8 cellular contexts compared by ENCODE assay signal in genomic region chr10:110528998-110529524, GRCh38. TPM values are rescaled to one million over a fixed set of nuclear protein-coding genes. Genes with fewer than 3 reads are reported as not detected.
DNase-seq lines count a peak whose midpoint lies in the region; ATAC-seq, FAIRE-seq and TF ChIP-seq lines count a peak whose summit lies in the region.
"Not testable (repeated sequence)": the region's sequence is repeated elsewhere in the genome, so short reads cannot be mapped to it uniquely, and the experiment has no call there.

No MANE protein-coding gene starts in this region.

- H3K36me3 Mint-ChIP-seq in natural killer cell, result not testable (repeated sequence)

- not testable (repeated sequence) for H3K9me3 Mint-ChIP-seq in natural killer cell

- peak overlapping the region; percentile 48 to 74 (median 63) for H3K4me2 ChIP-seq in BLaER1 treated with 17β-estradiol and CSF1 and Interleukin-3, amounts not matched to agents 10 nM and 100 nM
- peak overlapping the region; percentile 32; the same call in 1 of the 2 replicates for H3K4me2 ChIP-seq in GM12878 (ENCODE audit: control insufficient read depth, insufficient read depth)

- FAIRE-seq in GM12878 (lab: Jason Lieb, UNC), result peak; percentile 86

- not testable (repeated sequence) for TF ChIP-seq CTCF in GM12878 (IDR thresholded peaks at IDR 0.05 in 2 of 3, conservative IDR thresholded peaks at IDR 0.05 in 1 of 3; ENCODE audit: control insufficient read depth in 2 of 3, extremely low read depth in 1 of 3, insufficient read depth in 1 of 3, low read depth in 3 of 3, low read length in 3 of 3); natural killer cell (IDR thresholded peaks at IDR 0.05)

- SMC1A ChIA-PET in GM12878 (lab: Charles Lee; ENCODE audit: uncharacterized antibody, unreplicated experiment), result interaction anchor here (0.7 to 3.6 kb wide), 14 partner anchors 10 to 195 kb away, joined by 3 to 44 read pairs (median 5); no protein-coding TSS in a partner anchor

- peak; percentile 87 for ATAC-seq in GM18858 (IDR thresholded peaks at IDR 0.05; ENCODE audit: unreplicated experiment)
- ATAC-seq in GM21526 (IDR thresholded peaks at IDR 0.05; ENCODE audit: low FRiP score, unreplicated experiment), result peak; percentile 57
- ATAC-seq in HG02973 (IDR thresholded peaks at IDR 0.05; ENCODE audit: unreplicated experiment), result peak; percentile 65
- ATAC-seq in GM12878, result peak; percentile 75
- ATAC-seq in natural killer cell, result peak; percentile 31 to 58 (median 43)

- BruUV-seq in GM12878 (replicated peaks; lab: Mats Ljungman, UMichigan), result not testable (repeated sequence)

- RAD21 ChIA-PET in GM12878 (lab: Charles Lee; ENCODE audit: unreplicated experiment), result interaction anchor here (0.6 to 2.2 kb wide), 17 partner anchors 13 to 224 kb away, joined by 3 to 18 read pairs (median 4); partner anchors contain the start of gene SMNDC1

- intact Hi-C loops in GM12878 (cut with micrococcal nuclease; ENCODE audit: unreplicated experiment) (loop anchor here (1.0 kb wide), 2 partner anchors 25 to 141 kb away; no protein-coding TSS in a partner anchor), natural killer cell (cut with micrococcal nuclease) (loop anchor here (1.0 kb wide), 1 partner anchor 25 kb away; no protein-coding TSS in a partner anchor)

- 44% methylated on average over 8 of the region's 8 CpGs for WGBS in GM12878 (ENCODE audit: insufficient coverage, insufficient replicate concordance, low lambda C conversion rate, missing lambda C conversion rate)

- not testable (repeated sequence) for H3K4me3 ChIP-seq in BLaER1 treated with 17β-estradiol and CSF1 and Interleukin-3, amounts not matched to agents 10 nM and 100 nM
- H3K4me3 ChIP-seq in GM12878, result peak overlapping the region; percentile 8; the same call in 1 of the 2 replicates

- H3K27ac ChIP-seq in BLaER1 treated with 17β-estradiol and CSF1 and Interleukin-3, amounts not matched to agents 10 nM and 100 nM, result not testable (repeated sequence)
- H3K27ac ChIP-seq in GM12878 (ENCODE audit: control insufficient read depth, insufficient read depth), result peak overlapping the region; percentile 27; the same call in 1 of the 2 replicates

- in situ Hi-C loops in GM12878 (cut with MboI), result not testable (repeated sequence)

- TF ChIP-seq POLR2A in GM12878 (IDR thresholded peaks at IDR 0.05; ENCODE audit: low read depth, low read length), result not testable (repeated sequence)

- H3K36me3 ChIP-seq in BLaER1 treated with 17β-estradiol and CSF1 and Interleukin-3, amounts not matched to agents 10 nM and 100 nM; GM12878 (ENCODE audit: control insufficient read depth in 2 of 2, insufficient read depth in 2 of 2, low read length in 1 of 2): not testable (repeated sequence)

- DNase-seq in HT1080 (ENCODE audit: low read depth), result peak; percentile 67
- peak; percentile 47 for DNase-seq in activated CD4-positive, alpha-beta T cell treated with anti-CD3 and anti-CD28 coated beads for 48 hours
- peak; percentile 80 for DNase-seq in GM12878 (ENCODE audit: low read depth, low spot score)
- not testable (repeated sequence) for DNase-seq in natural killer cell

- H3K27me3 ChIP-seq in BLaER1 treated with 17β-estradiol and CSF1 and Interleukin-3, amounts not matched to agents 10 nM and 100 nM, result peaks cover 4 to 10% (median 8%) of the 10 kb centered on the region in 11 experiments; a peak in 14 of 22 replicates
- not testable (repeated sequence) for H3K27me3 ChIP-seq in GM12878 (replicated peaks in 1 of 2; ENCODE audit: control insufficient read depth in 2 of 2, insufficient read depth in 2 of 2, low read length in 1 of 2)

- not testable (repeated sequence) for H2AFZ ChIP-seq in GM12878 (ENCODE audit: control insufficient read depth, low read depth, low read length)

- H3K27ac Mint-ChIP-seq in natural killer cell, result peak overlapping the region; percentile 43 to 54

- H3K27me3 Mint-ChIP-seq in natural killer cell (ENCODE audit: low read depth in 2 of 2), result not testable (repeated sequence)

- CTCF ChIA-PET in GM12878 (lab: Yijun Ruan, JAX), result interaction anchor here (0.6 to 1.6 kb wide), 15 partner anchors 11 to 474 kb away, joined by 3 to 10 read pairs (median 3); no protein-coding TSS in a partner anchor

- peaks cover 27 to 28% of the 10 kb centered on the region in 2 donors for H3K4me1 Mint-ChIP-seq in natural killer cell

- peak; percentile 38 to 71; a peak in 3 of 4 replicates for TF ChIP-seq EP300 in GM12878 (IDR thresholded peaks at IDR 0.05; ENCODE audit: borderline replicate concordance in 1 of 2, control insufficient read depth in 1 of 2, low read depth in 2 of 2, low read length in 2 of 2)

- H3K9me3 ChIP-seq in BLaER1 treated with 17β-estradiol and CSF1 and Interleukin-3, amounts not matched to agents 10 nM and 100 nM (replicated peaks in 1 of 11); GM12878 (replicated peaks; ENCODE audit: control insufficient read depth, insufficient read depth, low read length): not testable (repeated sequence)

- H4K20me1 ChIP-seq in BLaER1 treated with 17β-estradiol and CSF1 and Interleukin-3, amounts not matched to agents 10 nM and 100 nM; GM12878 (ENCODE audit: control insufficient read depth, insufficient read depth): not testable (repeated sequence)

- not testable (repeated sequence) for TF ChIP-seq RAD21 in GM12878 (IDR thresholded peaks at IDR 0.05; ENCODE audit: insufficient read depth, low read depth, low read length)

- not testable (repeated sequence) for H3K79me2 ChIP-seq in GM12878 (ENCODE audit: control insufficient read depth, insufficient read depth, low read length)

- not testable (repeated sequence) for H3K4me3 Mint-ChIP-seq in natural killer cell

- not testable (repeated sequence) for H3K9ac ChIP-seq in BLaER1 treated with 17β-estradiol and CSF1 and Interleukin-3, amounts not matched to agents 10 nM and 100 nM; GM12878 (ENCODE audit: control insufficient read depth, insufficient read depth, low read length)

- peaks cover 53 to 92% (median 70%) of the 10 kb centered on the region in 10 experiments for H3K4me1 ChIP-seq in BLaER1 treated with 17β-estradiol and CSF1 and Interleukin-3, amounts not matched to agents 10 nM and 100 nM
- peaks cover 24% of the 10 kb centered on the region for H3K4me1 ChIP-seq in GM12878 (ENCODE audit: control insufficient read depth, insufficient read depth, low read length)

- POLR2A ChIA-PET in GM12878 (lab: Charles Lee), result interaction anchor here (0.9 to 3.3 kb wide), 7 partner anchors 19 to 174 kb away, joined by 3 to 23 read pairs (median 6); no protein-coding TSS in a partner anchor

TF ChIP-seq in GM12878, 131 proteins besides CTCF, POLR2A, EP300 and RAD21 (continues in another document):
- TF ChIP-seq PML (IDR thresholded peaks at IDR 0.05; ENCODE audit: low read length), result peak; percentile 55; the same call in 1 of the 2 replicates
- peak; percentile 84 for TF ChIP-seq MEF2A (IDR thresholded peaks at IDR 0.05; ENCODE audit: insufficient read depth, low read depth, low read length)
- peak; percentile 63; the same call in 1 of the 2 replicates for TF ChIP-seq TCF12 (IDR thresholded peaks at IDR 0.05; ENCODE audit: low read depth, low read length)

RNA-seq across cellular contexts. Expression of gene DUSP5, which starts 31.4 kb away (rescaled TPM):
- total RNA-seq in HT1080 (2014; rRNA removed; shearing (Covaris generic)), result 72.7 and 89.2 TPM in 2 replicates
- 70.8 and 72.3 TPM in 2 replicates for polyA plus RNA-seq in HT1080 (2015; cell fraction: cytosol; rRNA removed)
- 50.7 and 60.2 TPM in 2 replicates for polyA plus RNA-seq in HT1080 (2015; cell fraction: nucleus; rRNA removed)
- total RNA-seq in GM12878 (2013; cell fraction: nucleolus; rRNA removed), result 45.5 and 51.7 TPM in 2 replicates
- total RNA-seq in GM12878 (2014; rRNA removed) (24.1 and 26.8 TPM in 2 replicates), GM12878 (2014; rRNA removed; fragmentation: Illumina TruSeq; extraction: Trizol) (19.6 and 23.1 TPM in 2 replicates), GM12878 (2021) (41.6 and 44.9 TPM in 2 replicates), natural killer cell (10 to 100 TPM; 56.3 to 98.9 (median 69.6) TPM)
- polyA plus RNA-seq in GM12878 (2011; ENCODE audit: low read depth), result 39.0 TPM
- polyA plus RNA-seq in GM12878 (2011; rRNA removed) (77.4 and 95.9 TPM in 2 replicates), GM12878 (2014; fragmentation: Illumina TruSeq; extraction: Trizol) (25.3 and 27.8 TPM in 2 replicates), GM12878 (2014; fragmentation: Nextera tagmentation; extraction: Ambion mirVana) (10 to 100 TPM in 1 of 2 experiments, 1 to 10 TPM in 1; 7.5 to 14.6 TPM), GM12878 (2014; rRNA removed) (23.7 and 24.2 TPM in 2 replicates), GM12878 (2016; fragmentation: Nextera tagmentation; extraction: Ambion mirVana) (1 to 10 TPM; 2.1 to 6.5 TPM)
- polyA plus RNA-seq in GM12878 (2011; cell fraction: cytosol; rRNA removed), result 141 and 145 TPM in 2 replicates
- 117 and 144 TPM in 2 replicates for polyA plus RNA-seq in GM12878 (2011; cell fraction: nucleus; rRNA removed)
- polyA plus RNA-seq in GM12878 (2012), result 44.8 and 52.5 TPM in 2 replicates
- 215 and 257 TPM in 2 replicates for polyA minus RNA-seq in GM12878 (2011; rRNA and poly(A)+ RNA removed)
- polyA minus RNA-seq in GM12878 (2011; cell fraction: cytosol; rRNA and poly(A)+ RNA removed), result 123 and 126 TPM in 2 replicates
- 83.2 and 120 TPM in 2 replicates for polyA minus RNA-seq in GM12878 (2011; cell fraction: nucleus; rRNA and poly(A)+ RNA removed)

RNA-seq across cellular contexts. Expression of gene SMC3, which starts 38.4 kb away (rescaled TPM):
- 36.9 and 38.5 TPM in 2 replicates for total RNA-seq in HT1080 (2014; rRNA removed; shearing (Covaris generic))
- 32.9 and 41.2 TPM in 2 replicates for polyA plus RNA-seq in HT1080 (2015; cell fraction: cytosol; rRNA removed)
- 50.7 and 51.4 TPM in 2 replicates for polyA plus RNA-seq in HT1080 (2015; cell fraction: nucleus; rRNA removed)
- 32.8 and 35.4 TPM in 2 replicates for total RNA-seq in GM12878 (2013; cell fraction: nucleolus; rRNA removed)
- 33.0 and 41.9 TPM in 2 replicates for total RNA-seq in GM12878 (2014; rRNA removed)
- 82.0 and 83.4 TPM in 2 replicates for total RNA-seq in GM12878 (2014; rRNA removed; fragmentation: Illumina TruSeq; extraction: Trizol)
- 53.7 TPM in 2 replicates for total RNA-seq in GM12878 (2021)
- 21.8 TPM for polyA plus RNA-seq in GM12878 (2011; ENCODE audit: low read depth)
- 30.4 and 47.0 TPM in 2 replicates for polyA plus RNA-seq in GM12878 (2011; rRNA removed)
- 7.8 and 9.9 TPM in 2 replicates for polyA plus RNA-seq in GM12878 (2011; cell fraction: cytosol; rRNA removed)
- polyA plus RNA-seq in GM12878 (2011; cell fraction: nucleus; rRNA removed), result 12.6 and 21.0 TPM in 2 replicates
- 30.3 and 38.5 TPM in 2 replicates for polyA plus RNA-seq in GM12878 (2012)
- polyA plus RNA-seq in GM12878 (2014; fragmentation: Illumina TruSeq; extraction: Trizol), result 81.0 and 96.8 TPM in 2 replicates
- polyA plus RNA-seq in GM12878 (2014; fragmentation: Nextera tagmentation; extraction: Ambion mirVana), result 10 to 100 TPM; 31.0 to 43.0 TPM
- polyA plus RNA-seq in GM12878 (2014; rRNA removed), result 30.6 and 37.7 TPM in 2 replicates
- polyA plus RNA-seq in GM12878 (2016; fragmentation: Nextera tagmentation; extraction: Ambion mirVana), result 100 to 1,000 TPM; 120 to 123 TPM
- polyA minus RNA-seq in GM12878 (2011; rRNA and poly(A)+ RNA removed), result 8.8 and 14.3 TPM in 2 replicates
- 7.8 and 12.1 TPM in 2 replicates for polyA minus RNA-seq in GM12878 (2011; cell fraction: cytosol; rRNA and poly(A)+ RNA removed)
- polyA minus RNA-seq in GM12878 (2011; cell fraction: nucleus; rRNA and poly(A)+ RNA removed), result 5.2 and 8.7 TPM in 2 replicates
- total RNA-seq in natural killer cell, result 10 to 100 TPM; 36.6 to 38.5 (median 37.8) TPM
